Comparison of ENCODE assay signal across 1 cellular context in the genomic region with DNA sequence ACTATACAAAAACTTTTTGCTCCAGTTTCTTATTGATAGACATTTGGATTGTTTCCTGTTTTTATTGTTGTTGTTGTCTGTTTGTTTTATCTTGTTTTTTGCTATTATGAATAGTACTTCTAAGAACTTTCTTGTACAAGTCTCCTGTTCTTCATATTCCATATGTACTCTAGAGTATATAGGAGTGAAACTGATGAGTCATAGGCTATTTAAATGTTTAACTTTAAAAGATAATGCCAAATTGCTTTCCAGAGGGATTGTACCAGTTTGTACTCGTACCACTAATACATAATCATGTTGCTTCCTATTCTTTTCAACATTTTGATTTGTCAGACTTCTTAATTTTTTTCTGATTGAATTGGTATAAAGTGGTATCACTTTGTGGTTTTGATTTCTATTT.
TF ChIP-seq lines count a peak whose summit lies in the region.

No MANE protein-coding gene starts in this region.

TF ChIP-seq in A549, 52 proteins besides CTCF, POLR2A, EP300 and RAD21:
- peak; percentile 37 for TF ChIP-seq MAFK (IDR thresholded peaks at IDR 0.05; ENCODE audit: partially characterized antibody)
- no peak for TF ChIP-seq HOXB13 (CRISPR knock-in tag; IDR thresholded peaks at IDR 0.05; ENCODE audit: low read depth)
- TF ChIP-seq GATA3 (IDR thresholded peaks at IDR 0.05; ENCODE audit: borderline replicate concordance) = no peak
- TF ChIP-seq FOSL2 (IDR thresholded peaks at IDR 0.05) = no peak
- TF ChIP-seq FOSL2 (CRISPR knock-in tag; IDR thresholded peaks at IDR 0.05) = peak; percentile 69
